ENCODE assay signal across 23 cellular contexts in the genomic region with DNA sequence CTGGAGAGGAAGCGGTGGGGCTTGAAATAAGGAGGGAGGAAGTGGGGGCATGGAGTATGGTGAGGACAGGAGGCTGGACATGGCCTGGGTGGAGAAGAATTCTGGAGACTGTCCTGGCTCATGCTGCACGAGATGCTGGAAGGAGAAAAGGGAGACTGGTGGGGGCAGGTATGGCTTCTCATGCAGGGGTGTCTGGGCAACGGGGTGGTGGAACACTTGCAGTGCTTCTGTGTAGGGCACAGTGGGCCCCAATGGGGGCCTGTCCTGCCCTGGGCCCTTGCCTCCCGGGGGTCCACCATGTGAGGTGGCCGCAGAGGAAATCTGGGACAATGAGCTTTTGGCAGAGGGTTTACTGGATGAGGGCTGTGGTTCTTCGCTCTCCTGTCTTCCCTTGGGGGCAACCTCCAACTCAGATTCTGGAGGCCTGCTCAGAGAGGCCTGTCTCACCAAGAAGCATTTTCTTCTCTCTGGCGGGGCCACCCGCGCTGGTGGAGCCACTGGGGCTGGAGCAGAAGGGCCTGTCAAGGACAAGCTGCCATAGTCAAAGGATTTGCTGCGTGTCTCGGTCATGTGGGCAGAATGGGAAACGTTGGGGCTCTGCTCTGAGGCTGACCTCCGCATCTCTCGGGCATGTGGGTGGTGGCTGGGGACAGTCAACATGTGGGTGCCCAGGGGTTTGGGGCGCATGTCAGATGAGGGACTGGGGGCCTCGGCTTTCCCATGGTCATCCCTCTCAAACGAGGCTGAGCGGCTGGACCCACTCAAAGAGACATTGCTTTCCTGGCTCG.
DNase-seq lines count a peak whose midpoint lies in the region; ATAC-seq and TF ChIP-seq lines count a peak whose summit lies in the region.
"Had no signal": no experiment of that assay in that cellular context is flagged by ENCODE, and none has a peak within 500 bp of the region (broad histone marks: within the 10 kb centered on the region; RNA-seq: fewer than 3 reads in every experiment).

No MANE protein-coding gene starts in this region.

- DNase-seq in right atrium auricular region (ENCODE audit: low spot score) (peak; percentile 4), heart left ventricle (no peak), islet precursor cell (peak; percentile 47), vagina (ENCODE audit: extremely low spot score in 2 of 2) (peak; percentile 69 to 89), dermis blood vessel endothelial cell (no peak), inferior parietal cortex (ENCODE audit: extremely low spot score) (no peak)
- peak; percentile 14 for DNase-seq in activated CD4-positive, alpha-beta memory T cell treated with anti-CD3 and anti-CD28 coated beads, Interleukin-2, amount 10 ng/mL, durations not matched to agents 7 days and 5 days
- DNase-seq: activated T-cell treated with anti-CD3 and anti-CD28 coated beads, Interleukin-2, amount 50 U/mL, for 72 hours; body of pancreas; CD8-positive, alpha-beta T cell; DMS53; GM23248; IMR-90; left lung; NCI-H1105; NCI-H2029; stimulated activated naive CD4-positive, alpha-beta T cell treated with Interleukin-2 at 50 U/mL for 16 hours; T-cell; thyroid gland had no signal

- no peaks in the 10 kb centered on the region for H3K9me3 Mint-ChIP-seq in activated CD4-positive, alpha-beta memory T cell treated with anti-CD3 and anti-CD28 coated beads, Interleukin-2, amount 10 ng/mL, durations not matched to agents 7 days and 5 days
- H3K9me3 Mint-ChIP-seq: activated T-cell treated with anti-CD3 and anti-CD28 coated beads, Interleukin-2, amount 50 U/mL, for 72 hours; CD8-positive, alpha-beta T cell; mesothelial cell of epicardium; naive thymus-derived CD4-positive, alpha-beta T cell; T-cell had no signal

- no peak overlapping the region for H3K4me3 Mint-ChIP-seq in activated CD4-positive, alpha-beta memory T cell treated with anti-CD3 and anti-CD28 coated beads, Interleukin-2, amount 10 ng/mL, durations not matched to agents 7 days and 5 days
- H3K4me3 Mint-ChIP-seq: activated T-cell treated with anti-CD3 and anti-CD28 coated beads, Interleukin-2, amount 50 U/mL, for 72 hours; CD8-positive, alpha-beta T cell; mesothelial cell of epicardium; naive thymus-derived CD4-positive, alpha-beta T cell; T-cell had no signal

- ATAC-seq in heart left ventricle = no peak
- ATAC-seq: activated T-cell treated with anti-CD3 and anti-CD28 coated beads, Interleukin-2, amount 50 U/mL, for 72 hours; body of pancreas; CD8-positive, alpha-beta T cell; left lung; naive thymus-derived CD4-positive, alpha-beta T cell; T-cell had no signal

- WGBS in heart left ventricle, 4 donors = 94 to 97% (median 95%) methylated on average over 15 to 19 of the region's 19 CpGs

- intact Hi-C loops in heart left ventricle (cut with DNase I) (loop anchor here in 1 of 10 donors (5.0 kb wide), 1 partner anchor 196 kb away; no protein-coding TSS in a partner anchor), vagina (cut with DNase I) (no loop called here)

- TF ChIP-seq POLR2A in heart left ventricle (IDR thresholded peaks at IDR 0.05) = no peak
- no peak for TF ChIP-seq POLR2A in vagina (IDR thresholded peaks at IDR 0.05)

- no peak overlapping the region for H3K4me3 ChIP-seq in right atrium auricular region
- H3K4me3 ChIP-seq in heart left ventricle = no peak overlapping the region
- H3K4me3 ChIP-seq in vagina = no peak overlapping the region
- H3K4me3 ChIP-seq: body of pancreas, GM23248, left lung, SJSA1, thyroid gland had no signal

- H3K4me1 ChIP-seq in right atrium auricular region = no peaks in the 10 kb centered on the region
- no peaks in the 10 kb centered on the region for H3K4me1 ChIP-seq in heart left ventricle
- H3K4me1 ChIP-seq in vagina = no peaks in the 10 kb centered on the region
- H3K4me1 ChIP-seq: body of pancreas, left lung, SJSA1 had no signal

- H3K27ac Mint-ChIP-seq in activated CD4-positive, alpha-beta memory T cell treated with anti-CD3 and anti-CD28 coated beads, Interleukin-2, amount 10 ng/mL, durations not matched to agents 7 days and 5 days = peak overlapping the region; percentile 34
- H3K27ac Mint-ChIP-seq: activated T-cell treated with anti-CD3 and anti-CD28 coated beads, Interleukin-2, amount 50 U/mL, for 72 hours; CD8-positive, alpha-beta T cell; mesothelial cell of epicardium had no signal

- no peaks in the 10 kb centered on the region for H3K27me3 ChIP-seq in right atrium auricular region
- no peaks in the 10 kb centered on the region for H3K27me3 ChIP-seq in heart left ventricle
- H3K27me3 ChIP-seq in vagina = no peaks in the 10 kb centered on the region
- H3K27me3 ChIP-seq: body of pancreas, left lung, SJSA1, thyroid gland had no signal

- CTCF ChIA-PET in activated CD4-positive, alpha-beta memory T cell treated with anti-CD3 and anti-CD28 coated beads, Interleukin-2, amount 10 ng/mL, durations not matched to agents 7 days and 5 days (lab: Charles Lee) = interaction anchor here (0.6 kb wide), 1 partner anchor 190 kb away, joined by 3 read pairs; no protein-coding TSS in a partner anchor

- H3K36me3 Mint-ChIP-seq in activated CD4-positive, alpha-beta memory T cell treated with anti-CD3 and anti-CD28 coated beads, Interleukin-2, amount 10 ng/mL, durations not matched to agents 7 days and 5 days (ENCODE audit: low read depth) = peaks cover 42% of the 10 kb centered on the region
- H3K36me3 Mint-ChIP-seq: mesothelial cell of epicardium had no signal

- no peaks in the 10 kb centered on the region for H3K27me3 Mint-ChIP-seq in activated CD4-positive, alpha-beta memory T cell treated with anti-CD3 and anti-CD28 coated beads, Interleukin-2, amount 10 ng/mL, durations not matched to agents 7 days and 5 days
- H3K27me3 Mint-ChIP-seq: naive thymus-derived CD4-positive, alpha-beta T cell; T-cell had no signal

- H3K9me3 ChIP-seq in right atrium auricular region (no peaks in the 10 kb centered on the region), heart left ventricle (no peaks in the 10 kb centered on the region), vagina (no peaks in the 10 kb centered on the region)
- H3K9me3 ChIP-seq: body of pancreas, left lung, SJSA1, thyroid gland had no signal

- H3K27ac ChIP-seq in right atrium auricular region = no peak overlapping the region
- H3K27ac ChIP-seq in heart left ventricle = no peak overlapping the region
- H3K27ac ChIP-seq in vagina = no peak overlapping the region
- H3K27ac ChIP-seq: body of pancreas, epithelial cell of prostate, GM23248, left lung, SJSA1, thyroid gland had no signal

- H3K4me1 Mint-ChIP-seq in activated CD4-positive, alpha-beta memory T cell treated with anti-CD3 and anti-CD28 coated beads, Interleukin-2, amount 10 ng/mL, durations not matched to agents 7 days and 5 days = peaks cover 16% of the 10 kb centered on the region
- H3K4me1 Mint-ChIP-seq: mesothelial cell of epicardium had no signal

- POLR2A ChIA-PET in activated CD4-positive, alpha-beta memory T cell treated with anti-CD3 and anti-CD28 coated beads, Interleukin-2, amount 10 ng/mL, durations not matched to agents 7 days and 5 days (lab: Charles Lee) = no interaction called here

- TF ChIP-seq CTCF in right atrium auricular region (IDR thresholded peaks at IDR 0.05) = no peak
- TF ChIP-seq CTCF in heart left ventricle (IDR thresholded peaks at IDR 0.05) = no peak
- TF ChIP-seq CTCF in vagina (IDR thresholded peaks at IDR 0.05) = no peak

- no peaks in the 10 kb centered on the region for H3K36me3 ChIP-seq in right atrium auricular region
- H3K36me3 ChIP-seq in heart left ventricle = peaks cover 0 to 7% (median 0%) of the 10 kb centered on the region in 9 donors
- no peaks in the 10 kb centered on the region for H3K36me3 ChIP-seq in vagina
- H3K36me3 ChIP-seq: thyroid gland had no signal

Comparison
In these comparisons a context has a peak if more than half of its experiments do, and no peak if none do; other contexts are left out.
1. DNase-seq: peak in right atrium auricular region (single experiment), activated CD4-positive, alpha-beta memory T cell treated with anti-CD3 and anti-CD28 coated beads, Interleukin-2, amount 10 ng/mL, durations not matched to agents 7 days and 5 days (single experiment), islet precursor cell (single experiment) and vagina (2 of 2); none in heart left ventricle (0 of 5), dermis blood vessel endothelial cell (single experiment) and inferior parietal cortex (single experiment).